ENCODE assay signal across 21 cellular contexts in genomic region chr2:10963155-10963554, GRCh38. TPM values are rescaled to one million over a fixed set of nuclear protein-coding genes. Genes with fewer than 3 reads are reported as not detected.
DNase-seq lines count a peak whose midpoint lies in the region; TF ChIP-seq lines count a peak whose summit lies in the region.
"Had no signal": no experiment of that assay in that cellular context is flagged by ENCODE, and none has a peak within 500 bp of the region (broad histone marks: within the 10 kb centered on the region; RNA-seq: fewer than 3 reads in every experiment).

No MANE protein-coding gene starts in this region.

- H2BK12ac ChIP-seq in mesenchymal stem cell (ENCODE audit: low read length in 2 of 2): no peak overlapping the region

- TF ChIP-seq RAD21 in Ishikawa (IDR thresholded peaks at IDR 0.05; ENCODE audit: low read depth): no peak

- no peak overlapping the region for H2AFZ ChIP-seq in mesenchymal stem cell (ENCODE audit: low read depth, low read length)

- peaks cover 22 to 46% of the 10 kb centered on the region in 2 experiments for H3K27me3 ChIP-seq in mesenchymal stem cell (ENCODE audit: control insufficient read depth in 1 of 2, insufficient read depth in 1 of 2, low read length in 2 of 2)

- no peak overlapping the region for H3K9ac ChIP-seq in mesenchymal stem cell (ENCODE audit: low read length)
- H3K9ac ChIP-seq: KMS-11 had no signal

- no peaks in the 10 kb centered on the region for H3K9me3 Mint-ChIP-seq in T-helper 2 cell treated with Interferon-gamma antibody and Interleukin-4, amounts not matched to agents 5 μg/mL and 100 μg/mL, for 36 hours
- H3K9me3 Mint-ChIP-seq: activated B cell treated with CpG ODN at 0.5 μM for 24 hours; naive thymus-derived CD8-positive, alpha-beta T cell; stimulated activated memory B cell treated with anti-CD40 and anti-IgM and Interleukin-4, amounts not matched to agents 10 μg/mL and 1 μg/mL and 100 μg/mL, for 72 hours had no signal

- no peak overlapping the region for H3K4me2 ChIP-seq in mesenchymal stem cell (ENCODE audit: low read length, poor library complexity, severe bottlenecking)
- H3K4me2 ChIP-seq: KMS-11 had no signal

- H3K36me3 Mint-ChIP-seq in T-helper 2 cell treated with Interferon-gamma antibody and Interleukin-4, amounts not matched to agents 5 μg/mL and 100 μg/mL, for 36 hours (ENCODE audit: low read depth): no peaks in the 10 kb centered on the region
- H3K36me3 Mint-ChIP-seq: naive thymus-derived CD8-positive, alpha-beta T cell; stimulated activated memory B cell treated with anti-CD40 and anti-IgM and Interleukin-4, amounts not matched to agents 10 μg/mL and 1 μg/mL and 100 μg/mL, for 72 hours had no signal

- no peak overlapping the region for H3K4me3 Mint-ChIP-seq in T-helper 2 cell treated with Interferon-gamma antibody and Interleukin-4, amounts not matched to agents 5 μg/mL and 100 μg/mL, for 36 hours
- H3K4me3 Mint-ChIP-seq: activated B cell treated with CpG ODN at 0.5 μM for 24 hours; stimulated activated memory B cell treated with anti-CD40 and anti-IgM and Interleukin-4, amounts not matched to agents 10 μg/mL and 1 μg/mL and 100 μg/mL, for 72 hours had no signal

- no peak overlapping the region for H3K18ac ChIP-seq in mesenchymal stem cell (ENCODE audit: low read depth in 1 of 2, low read length in 2 of 2)

- peak overlapping the region; percentile 22 for H3K27ac ChIP-seq in angular gyrus (ENCODE audit: low read depth, low read length)
- H3K27ac ChIP-seq in mesenchymal stem cell (ENCODE audit: low read length, poor library complexity, severe bottlenecking): no peak overlapping the region
- H3K27ac ChIP-seq: C4-2B, gastroesophageal sphincter, KMS-11, prostate gland had no signal

- H3K4me1 ChIP-seq in mesenchymal stem cell (ENCODE audit: control insufficient read depth, insufficient read depth, low read depth, low read length): no peaks in the 10 kb centered on the region
- H3K4me1 ChIP-seq: prostate gland had no signal

- H2BK15ac ChIP-seq in mesenchymal stem cell (ENCODE audit: low read depth, poor library complexity, severe bottlenecking): no peak overlapping the region

- H3K9me3 ChIP-seq in mesenchymal stem cell (ENCODE audit: control insufficient read depth, low read length): no peaks in the 10 kb centered on the region
- H3K9me3 ChIP-seq: gastroesophageal sphincter, prostate gland had no signal

- H3K14ac ChIP-seq in mesenchymal stem cell (ENCODE audit: low read length in 2 of 2): no peak overlapping the region

- H4K8ac ChIP-seq in mesenchymal stem cell (ENCODE audit: low read length): no peak overlapping the region

- H3K4me1 Mint-ChIP-seq in T-helper 2 cell treated with Interferon-gamma antibody and Interleukin-4, amounts not matched to agents 5 μg/mL and 100 μg/mL, for 36 hours (ENCODE audit: low read depth): no peaks in the 10 kb centered on the region
- H3K4me1 Mint-ChIP-seq: activated B cell treated with CpG ODN at 0.5 μM for 24 hours; naive thymus-derived CD8-positive, alpha-beta T cell; stimulated activated memory B cell treated with anti-CD40 and anti-IgM and Interleukin-4, amounts not matched to agents 10 μg/mL and 1 μg/mL and 100 μg/mL, for 72 hours had no signal

- no peak overlapping the region for H3K23ac ChIP-seq in mesenchymal stem cell (ENCODE audit: low read length in 2 of 2)

- H2BK120ac ChIP-seq in mesenchymal stem cell (ENCODE audit: low read depth, low read length): no peak overlapping the region

- H3K27ac Mint-ChIP-seq in T-helper 2 cell treated with Interferon-gamma antibody and Interleukin-4, amounts not matched to agents 5 μg/mL and 100 μg/mL, for 36 hours: no peak overlapping the region
- H3K27ac Mint-ChIP-seq: activated B cell treated with CpG ODN at 0.5 μM for 24 hours; naive thymus-derived CD8-positive, alpha-beta T cell; stimulated activated memory B cell treated with anti-CD40 and anti-IgM and Interleukin-4, amounts not matched to agents 10 μg/mL and 1 μg/mL and 100 μg/mL, for 72 hours had no signal

- H2BK5ac ChIP-seq in mesenchymal stem cell (ENCODE audit: low read depth, low read length, poor library complexity, severe bottlenecking): no peak overlapping the region

- H3K4ac ChIP-seq in mesenchymal stem cell (ENCODE audit: low read depth in 1 of 2, low read length in 2 of 2): no peak overlapping the region

- H3K79me1 ChIP-seq in mesenchymal stem cell (replicated peaks; ENCODE audit: low read length, poor library complexity, severe bottlenecking): no peaks in the 10 kb centered on the region

- H3K4me3 ChIP-seq in mesenchymal stem cell (ENCODE audit: insufficient read depth in 1 of 2, low read depth in 1 of 2, low read length in 2 of 2): no peak overlapping the region
- H3K4me3 ChIP-seq: gastroesophageal sphincter, prostate gland had no signal

- 35% methylated on average over 2 of the region's 8 CpGs for WGBS in mesenchymal stem cell

- no peak overlapping the region for H4K91ac ChIP-seq in mesenchymal stem cell (ENCODE audit: low read length)

- no peak overlapping the region for H2AK5ac ChIP-seq in mesenchymal stem cell (ENCODE audit: low read length, severe bottlenecking)

- TF ChIP-seq EP300 in Ishikawa (IDR thresholded peaks at IDR 0.05; ENCODE audit: borderline replicate concordance): no peak

- peaks cover 9% of the 10 kb centered on the region for H3K27me3 Mint-ChIP-seq in T-helper 2 cell treated with Interferon-gamma antibody and Interleukin-4, amounts not matched to agents 5 μg/mL and 100 μg/mL, for 36 hours (ENCODE audit: low read depth)

- H3K36me3 ChIP-seq in mesenchymal stem cell (ENCODE audit: control insufficient read depth in 1 of 2, insufficient read depth in 2 of 2, low read depth in 1 of 2, low read length in 2 of 2): no peaks in the 10 kb centered on the region
- H3K36me3 ChIP-seq: gastroesophageal sphincter, prostate gland had no signal

- DNase-seq in COLO829 (ENCODE audit: low spot score) (peak; percentile 31), mesenchymal stem cell (peak; percentile 87), NCI-H226 (no peak), HUDEP-2 (lab: John Stamatoyannopoulos, UW; ENCODE audit: unreplicated experiment in 76 of 76) (no peak), NCI-H524 (lab: John Stamatoyannopoulos, UW) (no peak)
- no peak for DNase-seq in T-helper 2 cell treated with Interferon-gamma antibody and Interleukin-4, amounts not matched to agents 5 μg/mL and 100 μg/mL, for 36 hours (ENCODE audit: low spot score)
- DNase-seq: activated B cell treated with CpG ODN at 0.5 μM for 24 hours; DMS79; naive thymus-derived CD8-positive, alpha-beta T cell; NCI-H1694; stimulated activated CD4-positive, alpha-beta T cell treated with anti-CD3 and anti-CD28 coated beads, Interleukin-12 subunit alpha, Interleukin-12 subunit beta, amount 100 ng/mL, for 4 hours; T-helper 1 cell; trophoblast cell had no signal

TF ChIP-seq in Ishikawa, 13 proteins besides CTCF, POLR2A, EP300 and RAD21:
- TF ChIP-seq FOXM1 (IDR thresholded peaks at IDR 0.05; ENCODE audit: borderline replicate concordance, low read depth) (no peak), REST (IDR thresholded peaks at IDR 0.05; ENCODE audit: low read depth) (no peak), USF1 (IDR thresholded peaks at IDR 0.05) (no peak), NFIC (IDR thresholded peaks at IDR 0.05) (peak; percentile 21; the same call in 1 of the 2 replicates)

RNA-seq across cellular contexts. Expression of gene KCNF1, which starts 51.4 kb away (rescaled TPM):
- polyA plus RNA-seq in mesenchymal stem cell (2013, experiment 1 of 2): 1.2 TPM
- polyA plus RNA-seq in mesenchymal stem cell (2013, experiment 2 of 2): 1.3 TPM
- polyA plus RNA-seq: liver; naive thymus-derived CD8-positive, alpha-beta T cell had no signal

Comparison
In these comparisons a context has a peak if more than half of its experiments do, and no peak if none do; other contexts are left out.
1. DNase-seq: peak in COLO829 (single experiment) and mesenchymal stem cell (single experiment); none in T-helper 2 cell treated with Interferon-gamma antibody and Interleukin-4, amounts not matched to agents 5 μg/mL and 100 μg/mL, for 36 hours (single experiment), NCI-H226 (single experiment), HUDEP-2 (0 of 76) and NCI-H524 (0 of 2).